In the genomic region with DNA sequence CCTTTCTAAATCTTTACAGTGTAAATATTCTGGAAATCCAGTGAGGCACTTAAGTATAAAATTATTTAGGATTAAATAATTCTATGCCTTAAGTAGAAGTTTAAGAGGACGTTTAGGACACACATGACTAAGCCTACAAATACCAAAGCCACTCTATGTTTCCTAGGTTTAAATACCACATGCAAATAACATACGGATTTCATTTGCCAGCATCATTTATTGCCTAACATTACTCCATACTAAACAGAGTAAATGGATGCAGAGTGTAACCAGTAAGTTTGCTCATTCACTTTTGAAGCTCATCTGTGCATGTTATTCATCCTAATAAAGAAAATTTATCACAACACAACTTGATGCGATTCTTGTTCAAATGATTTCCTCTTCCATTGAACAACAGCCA, we compare ENCODE assay signal across 1 cellular context.
TF ChIP-seq lines count a peak whose summit lies in the region.

No MANE protein-coding gene starts in this region.

TF ChIP-seq in SK-N-SH, 30 proteins besides CTCF, POLR2A, EP300 and RAD21 (continued from another document):
- no peak for TF ChIP-seq REST (IDR thresholded peaks at IDR 0.05; ENCODE audit: low read depth, low read length)
